ENCODE assay signal across 21 cellular contexts in genomic region chr14:91926131-91926890, GRCh38.
"Had no signal": no experiment of that assay in that cellular context is flagged by ENCODE, and none has a peak within 500 bp of the region (broad histone marks: within the 10 kb centered on the region; RNA-seq: fewer than 3 reads in every experiment).

No MANE protein-coding gene starts in this region.

- H3K27ac Mint-ChIP-seq: activated CD4-positive, alpha-beta memory T cell treated with anti-CD3 and anti-CD28 coated beads, Interleukin-2, amount 10 ng/mL, durations not matched to agents 7 days and 5 days; activated naive CD4-positive, alpha-beta T cell treated with anti-CD3 and anti-CD28 coated beads, Interleukin-2, amount 10 ng/mL, durations not matched to agents 7 days and 5 days; activated naive CD8-positive, alpha-beta T cell treated with anti-CD3 and anti-CD28 coated beads, Interleukin-2, amount 50 U/mL, for 24 hours; activated T-cell treated with anti-CD3 and anti-CD28 coated beads, Interleukin-2, amount 50 U/mL, for 72 hours; memory B cell; T-helper 1 cell treated with Interleukin-12 subunit alpha and Interleukin-12 subunit beta and Interleukin-4 antibody, amounts not matched to agents 30 μg/mL and 1 μg/mL, for 36 hours had no signal

- H3K27ac ChIP-seq: brain microvascular endothelial cell had no signal

- H3K4me1 Mint-ChIP-seq: activated CD4-positive, alpha-beta memory T cell treated with anti-CD3 and anti-CD28 coated beads, Interleukin-2, amount 10 ng/mL, durations not matched to agents 7 days and 5 days; activated naive CD4-positive, alpha-beta T cell treated with anti-CD3 and anti-CD28 coated beads, Interleukin-2, amount 10 ng/mL, durations not matched to agents 7 days and 5 days; activated naive CD8-positive, alpha-beta T cell treated with anti-CD3 and anti-CD28 coated beads, Interleukin-2, amount 50 U/mL, for 24 hours; memory B cell had no signal

- H3K9me3 Mint-ChIP-seq: activated CD4-positive, alpha-beta memory T cell treated with anti-CD3 and anti-CD28 coated beads, Interleukin-2, amount 10 ng/mL, durations not matched to agents 7 days and 5 days; activated naive CD4-positive, alpha-beta T cell treated with anti-CD3 and anti-CD28 coated beads, Interleukin-2, amount 10 ng/mL, durations not matched to agents 7 days and 5 days; activated naive CD8-positive, alpha-beta T cell treated with anti-CD3 and anti-CD28 coated beads, Interleukin-2, amount 50 U/mL, for 24 hours; activated T-cell treated with anti-CD3 and anti-CD28 coated beads, Interleukin-2, amount 50 U/mL, for 72 hours; memory B cell; T-helper 1 cell treated with Interleukin-12 subunit alpha and Interleukin-12 subunit beta and Interleukin-4 antibody, amounts not matched to agents 30 μg/mL and 1 μg/mL, for 36 hours had no signal

- H3K4me3 Mint-ChIP-seq: activated CD4-positive, alpha-beta memory T cell treated with anti-CD3 and anti-CD28 coated beads, Interleukin-2, amount 10 ng/mL, durations not matched to agents 7 days and 5 days; activated naive CD4-positive, alpha-beta T cell treated with anti-CD3 and anti-CD28 coated beads, Interleukin-2, amount 10 ng/mL, durations not matched to agents 7 days and 5 days; activated naive CD8-positive, alpha-beta T cell treated with anti-CD3 and anti-CD28 coated beads, Interleukin-2, amount 50 U/mL, for 24 hours; activated T-cell treated with anti-CD3 and anti-CD28 coated beads, Interleukin-2, amount 50 U/mL, for 72 hours; memory B cell; T-helper 1 cell treated with Interleukin-12 subunit alpha and Interleukin-12 subunit beta and Interleukin-4 antibody, amounts not matched to agents 30 μg/mL and 1 μg/mL, for 36 hours had no signal

- DNase-seq: activated CD4-positive, alpha-beta memory T cell treated with anti-CD3 and anti-CD28 coated beads, Interleukin-2, amount 10 ng/mL, durations not matched to agents 7 days and 5 days; activated CD4-positive, alpha-beta T cell treated with anti-CD3 and anti-CD28 coated beads for 4 hours; activated CD4-positive, CD25-positive, alpha-beta regulatory T cell; activated effector memory CD4-positive, alpha-beta T cell treated with Interleukin-2 at 50 U/mL for 16 hours; activated naive CD4-positive, alpha-beta T cell treated with anti-CD3 and anti-CD28 coated beads, Interleukin-2, amount 10 ng/mL, durations not matched to agents 7 days and 5 days; activated naive CD8-positive, alpha-beta T cell treated with anti-CD3 and anti-CD28 coated beads, Interleukin-2, amount 50 U/mL, for 24 hours; activated T-cell treated with anti-CD3 and anti-CD28 coated beads, Interleukin-2, amount 50 U/mL, for 72 hours; brain microvascular endothelial cell; effector memory CD4-positive, alpha-beta T cell; glutamatergic neuron; hippocampal formation; kidney glomerular epithelial cell; mucosa of descending colon; occipital lobe; stimulated activated CD4-positive, alpha-beta T cell treated with anti-CD3 and anti-CD28 coated beads, Interleukin-4, amount 100 ng/mL, for 1 hour; stimulated activated naive CD4-positive, alpha-beta T cell; T1000; uterus had no signal

- H3K36me3 ChIP-seq: brain microvascular endothelial cell, uterus had no signal

- H3K27me3 Mint-ChIP-seq: activated CD4-positive, alpha-beta memory T cell treated with anti-CD3 and anti-CD28 coated beads, Interleukin-2, amount 10 ng/mL, durations not matched to agents 7 days and 5 days; activated naive CD8-positive, alpha-beta T cell treated with anti-CD3 and anti-CD28 coated beads, Interleukin-2, amount 50 U/mL, for 24 hours; memory B cell had no signal

- H3K27me3 ChIP-seq: brain microvascular endothelial cell, uterus had no signal

- H3K9me3 ChIP-seq: mucosa of descending colon, uterus had no signal

- H3K36me3 Mint-ChIP-seq: activated naive CD4-positive, alpha-beta T cell treated with anti-CD3 and anti-CD28 coated beads, Interleukin-2, amount 10 ng/mL, durations not matched to agents 7 days and 5 days; memory B cell had no signal

- H3K4me3 ChIP-seq: mucosa of descending colon, uterus had no signal

- ATAC-seq: activated naive CD8-positive, alpha-beta T cell treated with anti-CD3 and anti-CD28 coated beads, Interleukin-2, amount 50 U/mL, for 24 hours; activated T-cell treated with anti-CD3 and anti-CD28 coated beads, Interleukin-2, amount 50 U/mL, for 72 hours; mucosa of descending colon; sciatic nerve had no signal
